9 cellular contexts compared by ENCODE assay signal in the genomic region with DNA sequence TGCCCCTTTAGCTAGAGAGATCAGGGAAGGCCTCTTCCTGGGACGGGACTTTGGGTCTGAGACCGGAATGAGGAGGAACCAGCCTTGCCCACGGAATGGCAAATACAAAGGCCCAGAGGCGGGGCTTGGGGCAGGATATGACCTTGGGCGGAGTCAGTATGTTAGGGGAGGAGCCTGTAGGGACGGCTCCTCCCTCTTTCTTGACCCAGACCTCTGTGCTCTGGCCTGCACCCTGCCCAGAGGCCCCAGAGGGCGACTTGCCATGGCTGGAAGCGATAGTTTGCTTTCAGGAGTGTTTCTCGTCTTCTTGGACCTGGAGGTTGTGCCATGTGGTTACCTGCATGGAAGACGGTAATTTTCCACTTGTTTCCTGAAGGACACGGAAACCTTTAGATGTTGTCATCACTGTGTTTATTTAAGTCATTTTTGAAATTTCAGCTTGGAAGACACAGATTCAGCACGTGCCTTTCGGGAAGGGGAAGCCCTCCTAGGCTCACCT.
DNase-seq lines count a peak whose midpoint lies in the region; ATAC-seq and TF ChIP-seq lines count a peak whose summit lies in the region.
"Had no signal": no experiment of that assay in that cellular context is flagged by ENCODE, and none has a peak within 500 bp of the region (broad histone marks: within the 10 kb centered on the region; RNA-seq: fewer than 3 reads in every experiment).

No MANE protein-coding gene starts in this region.

- H2AK9ac ChIP-seq in IMR-90 (replicated peaks; ENCODE audit: low read depth, low read length, poor library complexity) = peak overlapping the region; percentile 84

- H3K4me1 ChIP-seq in IMR-90 (ENCODE audit: control insufficient read depth, insufficient read depth, low read length) (peaks cover 35% of the 10 kb centered on the region), lower lobe of right lung (peaks cover 94% of the 10 kb centered on the region), thymus (ENCODE audit: control insufficient read depth, insufficient read depth, low read length) (peaks cover 67% of the 10 kb centered on the region)

- TF ChIP-seq POLR2A in IMR-90 (IDR thresholded peaks at IDR 0.05; ENCODE audit: low read depth, low read length) = no peak

- no peak overlapping the region; the same call in 1 of the 2 replicates for H3K4me2 ChIP-seq in IMR-90 (ENCODE audit: low read depth, low read length)

- H3K4me3 ChIP-seq in IMR-90 (ENCODE audit: insufficient read depth, low read depth, low read length) = no peak overlapping the region
- H3K4me3 ChIP-seq in coronary artery = peak overlapping the region; percentile 71
- peak overlapping the region; percentile 58 for H3K4me3 ChIP-seq in lower lobe of right lung
- peak overlapping the region; percentile 47 for H3K4me3 ChIP-seq in thymus (ENCODE audit: low read length)

- POLR2A ChIA-PET in IMR-90 (lab: Charles Lee; ENCODE audit: unreplicated experiment) = no interaction called here

- peak overlapping the region; percentile 79 for H2AFZ ChIP-seq in IMR-90 (replicated peaks; ENCODE audit: low read length, poor library complexity)

- H3K27ac ChIP-seq in IMR-90 (ENCODE audit: insufficient read depth, low read length) = peak overlapping the region; percentile 68; the same call in 1 of the 2 replicates
- H3K27ac ChIP-seq in coronary artery = peak overlapping the region; percentile 92 to 93
- H3K27ac ChIP-seq in lower lobe of right lung = peak overlapping the region; percentile 89
- H3K27ac ChIP-seq in thymus (ENCODE audit: low read depth) = peak overlapping the region; percentile 32

- peak overlapping the region; percentile 69; the same call in 1 of the 2 replicates for H2BK20ac ChIP-seq in IMR-90 (ENCODE audit: low read depth, low read length)

- H3K9ac ChIP-seq in IMR-90 (ENCODE audit: low read depth, low read length) = 0 out of 2 replicates have a peak overlapping the region, but pooled peaks have one; percentile 5

- H2AK5ac ChIP-seq in IMR-90 (ENCODE audit: low read depth, low read length) = peak overlapping the region; percentile 80

- H3K56ac ChIP-seq in IMR-90 (ENCODE audit: extremely low read depth, insufficient read depth, low read length) = no peak overlapping the region

- WGBS in IMR-90 (ENCODE audit: extremely low coverage in 2 of 2, insufficient read length in 1 of 2), 2 experiments = 83% methylated on average over 7 of the region's 13 CpGs; no CpG with 5 or more reads in 1 of the 2 experiments
- 79% methylated on average over 13 of the region's 13 CpGs for WGBS in thymus

- peaks cover 33 to 85% of the 10 kb centered on the region in 2 experiments for H3K79me1 ChIP-seq in IMR-90 (ENCODE audit: low read depth in 1 of 2, low read length in 2 of 2)

- H3K27me3 ChIP-seq in IMR-90 (ENCODE audit: control insufficient read depth, insufficient read depth, low read length) (no peaks in the 10 kb centered on the region), lower lobe of right lung (ENCODE audit: low read depth) (no peaks in the 10 kb centered on the region), thymus (ENCODE audit: control insufficient read depth, insufficient read depth) (no peaks in the 10 kb centered on the region)

- no peak for ATAC-seq in IMR-90 (ENCODE audit: low read depth)
- peak; percentile 90 to 91 for ATAC-seq in lower lobe of right lung
- no peak for ATAC-seq in HG03439 (IDR thresholded peaks at IDR 0.05; ENCODE audit: unreplicated experiment)
- ATAC-seq: activated CD4-positive, CD25-positive, alpha-beta regulatory T cell treated with anti-CD3 and anti-CD28 coated beads, Interleukin-2, amount 50 U/mL, for 24 hours had no signal

- peaks cover 14% of the 10 kb centered on the region for H4K20me1 ChIP-seq in IMR-90 (ENCODE audit: insufficient read depth, low read length)

- peaks cover 20% of the 10 kb centered on the region for H3K9me1 ChIP-seq in IMR-90 (ENCODE audit: insufficient read depth, low read length)

- peak overlapping the region; percentile 79 for H2BK120ac ChIP-seq in IMR-90 (ENCODE audit: low read depth, low read length)

- dilution Hi-C loops in IMR-90 (cut with HindIII; ENCODE audit: low sequenced_read_pairs, unreplicated experiment) = no loop called here

- H3K36me3 ChIP-seq in IMR-90 (ENCODE audit: control insufficient read depth, insufficient read depth, low read length) = no peaks in the 10 kb centered on the region
- H3K36me3 ChIP-seq in lower lobe of right lung = no peaks in the 10 kb centered on the region
- no peaks in the 10 kb centered on the region for H3K36me3 ChIP-seq in thymus (ENCODE audit: control insufficient read depth, insufficient read depth)

- TF ChIP-seq CTCF in IMR-90 (conservative IDR thresholded peaks at IDR 0.05; ENCODE audit: low read depth, low read length) (no peak), coronary artery (IDR thresholded peaks at IDR 0.05) (no peak), lower lobe of right lung (IDR thresholded peaks at IDR 0.05) (no peak)

- H3K23ac ChIP-seq in IMR-90 (ENCODE audit: low read depth, low read length) = peak overlapping the region; percentile 46; the same call in 1 of the 2 replicates

- BruUV-seq in IMR-90 (replicated peaks; lab: Mats Ljungman, UMichigan) = no TSS peak

- no peaks in the 10 kb centered on the region for H3K9me3 ChIP-seq in IMR-90 (ENCODE audit: control insufficient read depth, insufficient read depth, low read length)
- H3K9me3 ChIP-seq in lower lobe of right lung = no peaks in the 10 kb centered on the region
- H3K9me3 ChIP-seq in thymus (ENCODE audit: control insufficient read depth) = no peaks in the 10 kb centered on the region

- H4K8ac ChIP-seq in IMR-90 (ENCODE audit: low read depth in 2 of 2, low read length in 2 of 2) = peak overlapping the region; percentile 90 to 94

- peak overlapping the region; percentile 84 for H3K4ac ChIP-seq in IMR-90 (ENCODE audit: low read depth, low read length)

- no peak for TF ChIP-seq RAD21 in IMR-90 (IDR thresholded peaks at IDR 0.05; ENCODE audit: low read length)

- in situ Hi-C loops in IMR-90 (cut with MboI; ENCODE audit: low sequenced_read_pairs) (no loop called here), G401 (cut with HindIII; ENCODE audit: low sequenced_read_pairs) (no loop called here)

- DNase-seq in IMR-90 (no peak), coronary artery (ENCODE audit: low spot score) (no peak), lower lobe of right lung (peak; percentile 83), G401 (ENCODE audit: low spot score) (no peak), amygdala (lab: John Stamatoyannopoulos, UW) (no peak), DMS53 treated with DMSO at 0.1 percent for 48 hours (lab: John Stamatoyannopoulos, UW; ENCODE audit: unreplicated experiment) (no peak)

- peak overlapping the region; percentile 31 for H2BK5ac ChIP-seq in IMR-90 (ENCODE audit: low read depth, low read length, poor library complexity, severe bottlenecking)

- H3K18ac ChIP-seq in IMR-90 (ENCODE audit: low read depth, low read length) = peak overlapping the region; percentile 8

- peak overlapping the region; percentile 80 for H3K14ac ChIP-seq in IMR-90 (replicated peaks; ENCODE audit: low read depth, low read length)

- peak overlapping the region; percentile 91 for H4K91ac ChIP-seq in IMR-90 (ENCODE audit: insufficient read depth, low read depth, low read length)

- peak overlapping the region; percentile 86; the same call in 1 of the 3 replicates for H2BK15ac ChIP-seq in IMR-90 (ENCODE audit: low read depth, low read length)

- peak overlapping the region; percentile 66 for H4K5ac ChIP-seq in IMR-90 (ENCODE audit: low read depth, low read length)

- intact Hi-C loops in IMR-90 (cut with micrococcal nuclease) (no loop called here), lower lobe of right lung (cut with DNase I) (no loop called here)

- CTCF ChIA-PET in IMR-90 (lab: Yijun Ruan, JAX) = no interaction called here

TF ChIP-seq in IMR-90, 13 proteins besides CTCF, POLR2A, EP300 and RAD21:
- no peak for TF ChIP-seq NFE2L2 (IDR thresholded peaks at IDR 0.05; ENCODE audit: low read depth, low read length)
- TF ChIP-seq MXI1 (IDR thresholded peaks at IDR 0.05; ENCODE audit: borderline replicate concordance, low read depth, low read length) = no peak
- TF ChIP-seq CHD1 (IDR thresholded peaks at IDR 0.05; ENCODE audit: low read depth, low read length) = no peak
- TF ChIP-seq SMC3 (IDR thresholded peaks at IDR 0.05; ENCODE audit: low read depth, low read length) = no peak
- TF ChIP-seq BHLHE40 (IDR thresholded peaks at IDR 0.05; ENCODE audit: low read depth, low read length) = no peak
- TF ChIP-seq, protein P1, sequence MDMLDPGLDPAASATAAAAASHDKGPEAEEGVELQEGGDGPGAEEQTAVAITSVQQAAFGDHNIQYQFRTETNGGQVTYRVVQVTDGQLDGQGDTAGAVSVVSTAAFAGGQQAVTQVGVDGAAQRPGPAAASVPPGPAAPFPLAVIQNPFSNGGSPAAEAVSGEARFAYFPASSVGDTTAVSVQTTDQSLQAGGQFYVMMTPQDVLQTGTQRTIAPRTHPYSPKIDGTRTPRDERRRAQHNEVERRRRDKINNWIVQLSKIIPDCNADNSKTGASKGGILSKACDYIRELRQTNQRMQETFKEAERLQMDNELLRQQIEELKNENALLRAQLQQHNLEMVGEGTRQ (IDR thresholded peaks at IDR 0.05; ENCODE audit: low read depth, low read length) = no peak
- no peak for TF ChIP-seq RCOR1 (IDR thresholded peaks at IDR 0.05; ENCODE audit: insufficient replicate concordance, low read length)
- TF ChIP-seq, protein P2, sequence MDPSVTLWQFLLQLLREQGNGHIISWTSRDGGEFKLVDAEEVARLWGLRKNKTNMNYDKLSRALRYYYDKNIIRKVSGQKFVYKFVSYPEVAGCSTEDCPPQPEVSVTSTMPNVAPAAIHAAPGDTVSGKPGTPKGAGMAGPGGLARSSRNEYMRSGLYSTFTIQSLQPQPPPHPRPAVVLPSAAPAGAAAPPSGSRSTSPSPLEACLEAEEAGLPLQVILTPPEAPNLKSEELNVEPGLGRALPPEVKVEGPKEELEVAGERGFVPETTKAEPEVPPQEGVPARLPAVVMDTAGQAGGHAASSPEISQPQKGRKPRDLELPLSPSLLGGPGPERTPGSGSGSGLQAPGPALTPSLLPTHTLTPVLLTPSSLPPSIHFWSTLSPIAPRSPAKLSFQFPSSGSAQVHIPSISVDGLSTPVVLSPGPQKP (IDR thresholded peaks at IDR 0.05; ENCODE audit: borderline replicate concordance, low read depth, low read length) = no peak
- no peak for TF ChIP-seq MAZ (IDR thresholded peaks at IDR 0.05; ENCODE audit: borderline replicate concordance, low read depth, low read length)
- no peak for TF ChIP-seq MAFK (IDR thresholded peaks at IDR 0.05; ENCODE audit: low read depth, low read length)
- no peak for TF ChIP-seq CEBPB (IDR thresholded peaks at IDR 0.05; ENCODE audit: low read depth, low read length)
- TF ChIP-seq FOS (IDR thresholded peaks at IDR 0.05; ENCODE audit: low read depth, low read length) = no peak
TF ChIP-seq in IMR-90: peak in this region for 0.

Comparison
In these comparisons a context has a peak if more than half of its experiments do, and no peak if none do; other contexts are left out.
1. ATAC-seq: peak in lower lobe of right lung (2 of 2); none in IMR-90 (single experiment) and HG03439 (single experiment).
2. H3K27ac ChIP-seq: peak in every context shown above with its lines; median percentile 92 in coronary artery; 89 in lower lobe of right lung; 68 in IMR-90; 32 in thymus.